Comparison of ENCODE assay signal across 15 cellular contexts in genomic region chr5:180975338-180975737, GRCh38. TPM values are rescaled to one million over a fixed set of nuclear protein-coding genes. Genes with fewer than 3 reads are reported as not detected.
A peak's percentile ranks its signal among the peaks of the same experiment; 100 is the strongest.
DNase-seq lines count a peak whose midpoint lies in the region; ATAC-seq and TF ChIP-seq lines count a peak whose summit lies in the region.
"Had no signal": no experiment of that assay in that cellular context is flagged by ENCODE, and none has a peak within 500 bp of the region (broad histone marks: within the 10 kb centered on the region; RNA-seq: fewer than 3 reads in every experiment).

No MANE protein-coding gene starts in this region.

- H3K9me3 ChIP-seq in DOHH2 (ENCODE audit: control insufficient read depth, insufficient read depth, low read length) (no peaks in the 10 kb centered on the region), breast epithelium (no peaks in the 10 kb centered on the region)
- H3K9me3 ChIP-seq: right atrium auricular region had no signal

- no peaks in the 10 kb centered on the region for H3K9me2 ChIP-seq in DOHH2 (replicated peaks; ENCODE audit: control insufficient read depth, low read length)

- H3K79me2 ChIP-seq in DOHH2 (ENCODE audit: control insufficient read depth, low read length) = no peaks in the 10 kb centered on the region

- ATAC-seq in GM19351 (IDR thresholded peaks at IDR 0.05; ENCODE audit: unreplicated experiment) (peak; percentile 78), HG02884 (IDR thresholded peaks at IDR 0.05; ENCODE audit: unreplicated experiment) (peak; percentile 93)
- ATAC-seq: HepG2 had no signal

- H3K36me3 ChIP-seq in DOHH2 (ENCODE audit: control insufficient read depth, low read length) (peaks cover 3% of the 10 kb centered on the region; the same call in 1 of the 2 replicates), breast epithelium (no peaks in the 10 kb centered on the region)
- H3K36me3 ChIP-seq: right atrium auricular region had no signal

- H3K27me3 ChIP-seq in DOHH2 (ENCODE audit: control insufficient read depth, low read length) (no peaks in the 10 kb centered on the region), breast epithelium (no peaks in the 10 kb centered on the region)
- H3K27me3 ChIP-seq: foreskin keratinocyte, right atrium auricular region had no signal

- no peak for TF ChIP-seq CTCF in DOHH2 (IDR thresholded peaks at IDR 0.05; ENCODE audit: low read depth, low read length, poor library complexity, severe bottlenecking)
- no peak for TF ChIP-seq CTCF in NB4 (IDR thresholded peaks at IDR 0.05; ENCODE audit: low read depth, low read length)
- no peak for TF ChIP-seq CTCF in breast epithelium (IDR thresholded peaks at IDR 0.05)

- H3K27ac ChIP-seq in DOHH2 (ENCODE audit: low read depth, low read length) (peak overlapping the region; percentile 85), breast epithelium (no peak overlapping the region)
- H3K27ac ChIP-seq: foreskin keratinocyte, right atrium auricular region had no signal

- H3K4me3 ChIP-seq in DOHH2 (ENCODE audit: low read length) = peak overlapping the region; percentile 34; the same call in 1 of the 2 replicates
- H3K4me3 ChIP-seq in NB4 (ENCODE audit: low read depth, low read length) = no peak overlapping the region
- H3K4me3 ChIP-seq in breast epithelium = no peak overlapping the region
- H3K4me3 ChIP-seq: right atrium auricular region had no signal

- TF ChIP-seq POLR2A in NB4 (IDR thresholded peaks at IDR 0.05; ENCODE audit: extremely low read depth, insufficient read length) = no peak
- no peak for TF ChIP-seq POLR2A in breast epithelium (IDR thresholded peaks at IDR 0.05)
- TF ChIP-seq POLR2A in erythroblast (IDR thresholded peaks at IDR 0.05; ENCODE audit: low read length) = no peak

- H3F3A ChIP-seq in DOHH2 (ENCODE audit: control insufficient read depth, insufficient read depth) = peaks cover 7% of the 10 kb centered on the region; the same call in 1 of the 2 replicates

- H3K4me2 ChIP-seq in DOHH2 (ENCODE audit: low read length) = peak overlapping the region; percentile 60

- no peaks in the 10 kb centered on the region for H4K20me1 ChIP-seq in DOHH2 (ENCODE audit: control insufficient read depth, insufficient read depth, low read depth, low read length)

- DNase-seq in NB4 (ENCODE audit: low read depth) (peak; percentile 56), breast epithelium (ENCODE audit: low spot score in 2 of 2) (no peak), DMS53 (lab: John Stamatoyannopoulos, UW) (no peak), erythroblast (lab: John Stamatoyannopoulos, UW) (no peak)
- no peak for DNase-seq in stimulated activated CD8-positive, alpha-beta memory T cell treated with anti-CD3 and anti-CD28 coated beads, Interleukin-4, amount 100 ng/mL, for 48 hours
- DNase-seq: AML-193; central memory CD4-positive, alpha-beta T cell; mammary epithelial cell had no signal

- intact Hi-C loops in breast epithelium (cut with DNase I; ENCODE audit: low total_unique reads) = no loop called here

- H3K4me1 ChIP-seq in DOHH2 (ENCODE audit: control insufficient read depth, low read length) (peaks cover 55% of the 10 kb centered on the region), breast epithelium (no peaks in the 10 kb centered on the region)
- H3K4me1 ChIP-seq: foreskin keratinocyte, right atrium auricular region had no signal

RNA-seq across cellular contexts. Expression of gene BTNL3, which starts 13.3 kb away (rescaled TPM):
- total RNA-seq in breast epithelium = under 1 TPM in 1 of 3 donors, not detected in 2; under 0.01 TPM
- total RNA-seq: foreskin keratinocyte, HepG2, mammary epithelial cell, right atrium auricular region, T-cell had no signal
